17 cellular contexts compared by ENCODE assay signal in the genomic region with DNA sequence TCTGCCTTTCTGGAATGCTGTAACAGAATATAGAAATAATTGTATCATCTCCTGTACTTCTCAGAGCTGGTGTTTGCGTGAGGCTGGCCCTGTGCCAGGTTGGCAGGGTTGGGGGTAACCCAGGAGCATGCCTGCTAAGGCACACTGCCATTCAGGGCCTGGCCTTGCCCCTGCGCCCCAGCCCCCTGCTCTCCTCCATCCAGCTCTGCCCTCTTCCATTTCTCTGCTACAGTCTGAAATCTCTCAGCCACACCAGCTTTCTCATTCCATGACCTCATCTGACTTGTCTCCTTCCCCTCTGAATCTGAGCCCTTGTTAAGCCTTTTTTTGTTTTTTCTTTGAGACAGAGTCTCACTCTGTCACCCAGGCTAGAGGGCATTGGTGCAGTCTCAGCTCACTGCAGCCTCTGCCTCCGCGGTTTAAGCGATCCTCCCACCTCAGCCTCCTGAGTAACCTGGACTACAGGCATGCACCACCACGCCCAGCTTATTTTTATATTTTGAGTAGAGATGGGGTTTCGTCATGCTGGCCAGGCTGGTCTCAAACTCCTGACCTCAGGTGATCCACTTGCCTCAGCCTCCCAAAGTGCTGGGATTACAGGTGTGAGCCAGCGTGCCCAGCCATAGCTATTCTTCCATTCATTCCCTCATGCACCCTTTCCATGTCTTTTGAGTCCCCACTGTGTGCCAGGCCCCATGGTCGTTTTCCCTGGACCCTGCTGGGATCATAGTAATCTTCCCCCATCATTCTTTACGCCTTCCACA.
A peak's percentile ranks its signal among the peaks of the same experiment; 100 is the strongest.
DNase-seq lines count a peak whose midpoint lies in the region; ATAC-seq and TF ChIP-seq lines count a peak whose summit lies in the region.
"Had no signal": no experiment of that assay in that cellular context is flagged by ENCODE, and none has a peak within 500 bp of the region (broad histone marks: within the 10 kb centered on the region; RNA-seq: fewer than 3 reads in every experiment).

No MANE protein-coding gene starts in this region.

- no peak overlapping the region for H3K4me3 ChIP-seq in BLaER1 treated with 17β-estradiol and CSF1 and Interleukin-3, amounts not matched to agents 10 nM and 100 nM
- H3K4me3 ChIP-seq: skin epidermis had no signal

- H3K27ac Mint-ChIP-seq in mesothelial cell of epicardium, result peak overlapping the region; percentile 80
- H3K27ac Mint-ChIP-seq: activated CD4-positive, alpha-beta T cell treated with anti-CD3 and anti-CD28 coated beads, Interleukin-2, amount 10 ng/mL, durations not matched to agents 7 days and 5 days; memory B cell had no signal

- peak; percentile 20 for DNase-seq in MV-4-11 (lab: John Stamatoyannopoulos, UW)
- DNase-seq in Right ventricle myocardium inferior (ENCODE audit: missing footprints), result no peak
- no peak for DNase-seq in mesothelial cell of epicardium (ENCODE audit: low spot score in 2 of 2, unreplicated experiment in 2 of 2)
- no peak for DNase-seq in NCI-H2029 (lab: John Stamatoyannopoulos, UW)
- DNase-seq: activated CD4-positive, alpha-beta T cell treated with anti-CD3 and anti-CD28 coated beads, Interleukin-2, amount 10 ng/mL, durations not matched to agents 7 days and 5 days; AML-193; dermis blood vessel endothelial cell; NCI-H1436; stimulated activated naive CD4-positive, alpha-beta T cell treated with Interleukin-2 at 50 U/mL for 16 hours had no signal

- no peaks in the 10 kb centered on the region for H3K27me3 ChIP-seq in BLaER1 treated with 17β-estradiol and CSF1 and Interleukin-3, amounts not matched to agents 10 nM and 100 nM

- no peaks in the 10 kb centered on the region for H3K9me3 ChIP-seq in BLaER1 treated with 17β-estradiol and CSF1 and Interleukin-3, amounts not matched to agents 10 nM and 100 nM (replicated peaks in 1 of 11)

- H3K4me1 Mint-ChIP-seq in mesothelial cell of epicardium, result peaks cover 8% of the 10 kb centered on the region
- H3K4me1 Mint-ChIP-seq: memory B cell had no signal

- peak overlapping the region; percentile 30 to 86 (median 60) for H3K4me2 ChIP-seq in BLaER1 treated with 17β-estradiol and CSF1 and Interleukin-3, amounts not matched to agents 10 nM and 100 nM
- H3K4me2 ChIP-seq: KMS-11 had no signal

- ATAC-seq in Right ventricle myocardium inferior (peak; percentile 17), HG02870 (IDR thresholded peaks at IDR 0.05; ENCODE audit: unreplicated experiment) (no peak), HG02981 (IDR thresholded peaks at IDR 0.05; ENCODE audit: unreplicated experiment) (no peak), GM18511 (IDR thresholded peaks at IDR 0.05; ENCODE audit: unreplicated experiment) (no peak)
- ATAC-seq: Panc1 had no signal

- peaks cover 0 to 92% (median 18%) of the 10 kb centered on the region in 11 experiments; a peak in 14 of 22 replicates for H4K20me1 ChIP-seq in BLaER1 treated with 17β-estradiol and CSF1 and Interleukin-3, amounts not matched to agents 10 nM and 100 nM

- intact Hi-C loops in Right ventricle myocardium inferior (cut with DNase I), result no loop called here

- TF ChIP-seq CTCF in mesothelial cell of epicardium (IDR thresholded peaks at IDR 0.05; ENCODE audit: unreplicated experiment), result no peak

- peak overlapping the region in 7 of 11 experiments; percentile 1 to 89 (median 51); a peak in 11 of 22 replicates for H3K27ac ChIP-seq in BLaER1 treated with 17β-estradiol and CSF1 and Interleukin-3, amounts not matched to agents 10 nM and 100 nM
- H3K27ac ChIP-seq: KMS-11, skin epidermis had no signal

- H3K36me3 ChIP-seq in BLaER1 treated with 17β-estradiol and CSF1 and Interleukin-3, amounts not matched to agents 10 nM and 100 nM, result peaks cover 4 to 35% (median 23%) of the 10 kb centered on the region in 11 experiments; a peak in 18 of 22 replicates

- peaks cover 53 to 78% (median 75%) of the 10 kb centered on the region in 10 experiments for H3K4me1 ChIP-seq in BLaER1 treated with 17β-estradiol and CSF1 and Interleukin-3, amounts not matched to agents 10 nM and 100 nM

- H3K36me3 Mint-ChIP-seq in mesothelial cell of epicardium, result peaks cover 10% of the 10 kb centered on the region

- no peaks in the 10 kb centered on the region for H3K9me3 Mint-ChIP-seq in mesothelial cell of epicardium
- H3K9me3 Mint-ChIP-seq: activated CD4-positive, alpha-beta T cell treated with anti-CD3 and anti-CD28 coated beads, Interleukin-2, amount 10 ng/mL, durations not matched to agents 7 days and 5 days; memory B cell had no signal

- H3K9ac ChIP-seq in BLaER1 treated with 17β-estradiol and CSF1 and Interleukin-3, amounts not matched to agents 10 nM and 100 nM, result peak overlapping the region in 4 of 11 experiments; percentile 10 to 46 (median 25); a peak in 6 of 22 replicates
- H3K9ac ChIP-seq: KMS-11 had no signal

- H3K4me3 Mint-ChIP-seq in mesothelial cell of epicardium, result no peak overlapping the region
- H3K4me3 Mint-ChIP-seq: activated CD4-positive, alpha-beta T cell treated with anti-CD3 and anti-CD28 coated beads, Interleukin-2, amount 10 ng/mL, durations not matched to agents 7 days and 5 days; memory B cell had no signal

- no peaks in the 10 kb centered on the region for H3K27me3 Mint-ChIP-seq in mesothelial cell of epicardium (ENCODE audit: low read depth)
- H3K27me3 Mint-ChIP-seq: activated CD4-positive, alpha-beta T cell treated with anti-CD3 and anti-CD28 coated beads, Interleukin-2, amount 10 ng/mL, durations not matched to agents 7 days and 5 days; memory B cell had no signal
